ENCODE assay signal across 25 cellular contexts in the genomic region with DNA sequence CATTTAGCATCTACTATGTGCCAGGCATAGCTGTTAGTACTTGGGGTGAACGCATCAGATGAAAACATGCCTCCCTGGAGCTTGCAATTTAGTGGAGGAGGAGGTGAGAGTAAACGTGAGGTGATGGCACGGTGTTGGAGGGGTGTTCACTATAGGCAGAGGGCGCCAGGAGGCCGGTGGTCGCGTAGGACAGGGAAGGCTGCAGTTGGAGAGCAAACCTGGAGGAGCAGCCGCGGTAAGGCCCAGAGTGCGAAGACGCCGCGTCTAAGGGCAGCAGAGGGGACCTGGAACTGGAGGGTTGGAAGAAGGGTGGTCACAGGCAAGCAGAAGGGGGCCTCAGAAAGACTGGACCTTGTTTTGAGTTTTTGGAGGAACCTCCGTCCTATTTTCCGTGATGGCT. TPM values are rescaled to one million over a fixed set of nuclear protein-coding genes. Genes with fewer than 3 reads are reported as not detected.
A peak's percentile ranks its signal among the peaks of the same experiment; 100 is the strongest.
DNase-seq lines count a peak whose midpoint lies in the region; ATAC-seq, FAIRE-seq and TF ChIP-seq lines count a peak whose summit lies in the region.
"Had no signal": no experiment of that assay in that cellular context is flagged by ENCODE, and none has a peak within 500 bp of the region (broad histone marks: within the 10 kb centered on the region; RNA-seq: fewer than 3 reads in every experiment).

No MANE protein-coding gene starts in this region.

- H3K27ac ChIP-seq in CD4-positive, alpha-beta memory T cell (ENCODE audit: low read depth, low read length) = no peak overlapping the region
- H3K27ac ChIP-seq in GM23338 (ENCODE audit: low read depth) (no peak overlapping the region), H1 (ENCODE audit: low read depth, low read length) (no peak overlapping the region)
- H3K27ac ChIP-seq: cardiac muscle cell, pancreas, SK-N-MC, testis had no signal

- H3K36me3 Mint-ChIP-seq in CD4-positive, alpha-beta memory T cell = no peaks in the 10 kb centered on the region
- H3K36me3 Mint-ChIP-seq in GM23338 (ENCODE audit: low read depth) (no peaks in the 10 kb centered on the region), neural crest cell (ENCODE audit: low read depth) (peaks cover under 1% of the 10 kb centered on the region)
- H3K36me3 Mint-ChIP-seq: CD4-positive, CD25-positive, alpha-beta regulatory T cell had no signal

- intact Hi-C loops in CD4-positive, alpha-beta memory T cell (cut with micrococcal nuclease) = no loop called here

- CTCF ChIA-PET in CD4-positive, alpha-beta memory T cell (lab: Charles Lee; ENCODE audit: partially characterized antibody) = interaction anchor here (1.7 kb wide), 1 partner anchor 53 kb away, joined by 4 read pairs; no protein-coding TSS in a partner anchor
- CTCF ChIA-PET in H1 (lab: Charles Lee; ENCODE audit: partially characterized antibody) = interaction anchor here (0.6 to 3.9 kb wide), 8 partner anchors 9 to 69 kb away, joined by 3 to 23 read pairs (median 3); a partner anchor contains a TSS

- 0 out of 2 replicates have a peak, but pooled peaks cover 6% of the 10 kb centered on the region for H3K9me2 ChIP-seq in GM23338 (ENCODE audit: insufficient read depth)

- no peak overlapping the region for H2BK12ac ChIP-seq in H1 (ENCODE audit: low read depth, low read length)

- no peak overlapping the region for H3K27ac Mint-ChIP-seq in CD4-positive, alpha-beta memory T cell
- H3K27ac Mint-ChIP-seq in GM23338 (no peak overlapping the region), neural crest cell (ENCODE audit: unreplicated experiment) (no peak overlapping the region)

- H3K4me1 ChIP-seq in CD4-positive, alpha-beta memory T cell (ENCODE audit: insufficient read depth, low read length) = peaks cover 12% of the 10 kb centered on the region
- H3K4me1 ChIP-seq in GM23338 (ENCODE audit: insufficient read depth) (peaks cover 12% of the 10 kb centered on the region; the same call in 1 of the 2 replicates), H1 (replicated peaks in 1 of 4; ENCODE audit: control insufficient read depth in 3 of 4, insufficient read depth in 4 of 4, low read length in 3 of 4) (peaks cover 0 to 11% (median 2%) of the 10 kb centered on the region in 4 experiments; a peak in 5 of 7 replicates)

- no peak for FAIRE-seq in H1 (lab: Jason Lieb, UNC)
- FAIRE-seq: HTR-8/SVneo, kidney, pancreas had no signal

- TF ChIP-seq POLR2A in H1 (IDR thresholded peaks at IDR 0.05; ENCODE audit: control extremely low read depth in 1 of 2, low read depth in 2 of 2, low read length in 2 of 2) = no peak

- no peak for TF ChIP-seq EP300 in H1 (IDR thresholded peaks at IDR 0.05; ENCODE audit: borderline replicate concordance in 1 of 2, low read depth in 2 of 2, low read length in 2 of 2)

- no peak overlapping the region for H4K91ac ChIP-seq in H1 (replicated peaks; ENCODE audit: insufficient read length, low read length)

- H2BK5ac ChIP-seq in H1 (ENCODE audit: low read depth, low read length) = no peak overlapping the region

- H3K4me3 Mint-ChIP-seq in CD4-positive, alpha-beta memory T cell = peak overlapping the region in 6 of 8 donors; percentile 11 to 49 (median 40)
- H3K4me3 Mint-ChIP-seq in GM23338 (peak overlapping the region; percentile 77), neural crest cell (peak overlapping the region; percentile 87)

- H3K4ac ChIP-seq in H1 (replicated peaks; ENCODE audit: insufficient read length, low read depth, low read length) = no peak overlapping the region

- H3K27me3 Mint-ChIP-seq in CD4-positive, alpha-beta memory T cell = peaks cover 33 to 34% of the 10 kb centered on the region in 2 donors
- H3K27me3 Mint-ChIP-seq in GM23338 (ENCODE audit: insufficient read depth, low read depth, poor library complexity) = peaks cover 51% of the 10 kb centered on the region
- H3K27me3 Mint-ChIP-seq in neural crest cell (ENCODE audit: low read depth) = peaks cover 5% of the 10 kb centered on the region

- H3K23me2 ChIP-seq in H1 (ENCODE audit: low read depth, low read length) = peaks cover 8% of the 10 kb centered on the region

- no peak overlapping the region for H2BK120ac ChIP-seq in H1 (replicated peaks; ENCODE audit: low read depth, low read length)

- H2AFZ ChIP-seq in GM23338 (no peak overlapping the region; the same call in 1 of the 2 replicates), H1 (ENCODE audit: low read length) (no peak overlapping the region)

- no peak overlapping the region for H3K4me3 ChIP-seq in CD4-positive, alpha-beta memory T cell (ENCODE audit: low read length in 2 of 2)
- H3K4me3 ChIP-seq in GM23338 (peak overlapping the region; percentile 75), H1 (ENCODE audit: extremely low read depth in 1 of 4, insufficient read depth in 2 of 4, low read depth in 3 of 4, low read length in 4 of 4) (peak overlapping the region in 3 of 4 experiments; percentile 20 to 71 (median 31); a peak in 3 of 8 replicates)
- H3K4me3 ChIP-seq: SK-N-MC had no signal

- H3K79me2 ChIP-seq in GM23338 (replicated peaks; ENCODE audit: insufficient read depth) (no peaks in the 10 kb centered on the region), H1 (ENCODE audit: control insufficient read depth in 1 of 2, insufficient read depth in 2 of 2, low read length in 2 of 2) (no peaks in the 10 kb centered on the region)

- no peak overlapping the region for H3K56ac ChIP-seq in H1 (replicated peaks; ENCODE audit: insufficient read length, low read depth, low read length)

- H3F3A ChIP-seq in GM23338 (replicated peaks; ENCODE audit: low read depth) = no peaks in the 10 kb centered on the region; the same call in none of the 2 replicates

- TF ChIP-seq RAD21 in H1 (IDR thresholded peaks at IDR 0.05 in 1 of 2, conservative IDR thresholded peaks at IDR 0.05 in 1 of 2; ENCODE audit: low read depth in 2 of 2, low read length in 2 of 2) = peak; percentile 12 to 33; a peak in 2 of 4 replicates

- TF ChIP-seq CTCF in GM23338 (conservative IDR thresholded peaks at IDR 0.05; ENCODE audit: low read depth in 2 of 2) (peak in 1 of 2 experiments; percentile 57; a peak in 2 of 4 replicates), H1 (IDR thresholded peaks at IDR 0.05; ENCODE audit: control extremely low read depth in 1 of 3, insufficient read depth in 1 of 3, low read depth in 1 of 3, low read length in 3 of 3) (peak; percentile 22 to 38 (median 33); a peak in 3 of 4 replicates), neural crest cell (conservative IDR thresholded peaks at IDR 0.05) (no peak)

- H2AK5ac ChIP-seq in H1 (ENCODE audit: low read depth, low read length) = no peak overlapping the region

- no peak overlapping the region for H2BK20ac ChIP-seq in H1 (ENCODE audit: low read length)

- WGBS in H1 (ENCODE audit: extremely low coverage in 1 of 2, insufficient coverage in 1 of 2, insufficient read length in 1 of 2, insufficient replicate concordance in 2 of 2, low coverage in 1 of 2, low lambda C conversion rate in 2 of 2, missing lambda C conversion rate in 1 of 2), 2 experiments = 28% methylated on average over 15 of the region's 15 CpGs; no CpG with 5 or more reads in 1 of the 2 experiments

- no peaks in the 10 kb centered on the region for H3K9me3 ChIP-seq in CD4-positive, alpha-beta memory T cell (ENCODE audit: control insufficient read depth in 1 of 2, low read length in 2 of 2)
- H3K9me3 ChIP-seq in H1 (ENCODE audit: insufficient read depth in 2 of 2, low read depth in 1 of 2, low read length in 1 of 2) = no peaks in the 10 kb centered on the region
- H3K9me3 ChIP-seq: pancreas, testis had no signal

- H3K23ac ChIP-seq in H1 (ENCODE audit: insufficient read length) = no peak overlapping the region

- no peak overlapping the region for H3K14ac ChIP-seq in H1 (ENCODE audit: insufficient read length)

- no peak overlapping the region for H4K8ac ChIP-seq in H1 (ENCODE audit: extremely low read depth, insufficient read depth, low read length)

- H3K4me2 ChIP-seq in GM23338 = peak overlapping the region; percentile 92
- peak overlapping the region; percentile 69 to 71 for H3K4me2 ChIP-seq in H1 (ENCODE audit: insufficient read depth in 1 of 2, low read depth in 2 of 2, low read length in 2 of 2)

- H3K9me3 Mint-ChIP-seq in CD4-positive, alpha-beta memory T cell = no peaks in the 10 kb centered on the region
- H3K9me3 Mint-ChIP-seq in GM23338 (no peaks in the 10 kb centered on the region), neural crest cell (no peaks in the 10 kb centered on the region)

- POLR2A ChIA-PET in CD4-positive, alpha-beta memory T cell (lab: Charles Lee; ENCODE audit: partially characterized antibody) = no interaction called here
- POLR2A ChIA-PET in H1 (lab: Charles Lee; ENCODE audit: partially characterized antibody) = interaction anchor here (0.7 to 7.8 kb wide), 8 partner anchors 8 to 70 kb away, joined by 3 to 82 read pairs (median 4); a partner anchor contains a TSS

- H3K9ac ChIP-seq in H1 (replicated peaks in 1 of 4; ENCODE audit: extremely low read depth in 1 of 4, low read depth in 3 of 4, low read length in 3 of 4) = no peak overlapping the region

- ATAC-seq in GM23338 (peak; percentile 85), HG03565 (IDR thresholded peaks at IDR 0.05; ENCODE audit: unreplicated experiment) (no peak), GM18498 (IDR thresholded peaks at IDR 0.05; ENCODE audit: unreplicated experiment) (no peak)

- H3K4me1 Mint-ChIP-seq in CD4-positive, alpha-beta memory T cell = peaks cover 5 to 21% (median 14%) of the 10 kb centered on the region in 4 donors
- H3K4me1 Mint-ChIP-seq in GM23338 = peaks cover 15% of the 10 kb centered on the region; the same call in 2 of the 3 replicates
- H3K4me1 Mint-ChIP-seq in neural crest cell = peaks cover 24% of the 10 kb centered on the region

- 0 out of 2 replicates have a peak overlapping the region, but pooled peaks have one; percentile 46 for H2BK15ac ChIP-seq in H1 (ENCODE audit: low read length)

- H3K79me1 ChIP-seq in H1 (ENCODE audit: low read depth, low read length) = no peaks in the 10 kb centered on the region

- H3K36me3 ChIP-seq in CD4-positive, alpha-beta memory T cell (ENCODE audit: insufficient read depth, low read length) = no peaks in the 10 kb centered on the region
- no peaks in the 10 kb centered on the region for H3K36me3 ChIP-seq in GM23338 (ENCODE audit: insufficient read depth)
- H3K36me3 ChIP-seq in H1 (ENCODE audit: control insufficient read depth in 2 of 4, insufficient read depth in 4 of 4, low read length in 3 of 4) = no peaks in the 10 kb centered on the region
- H3K36me3 ChIP-seq: cardiac muscle cell, pancreas had no signal

- H3K27me3 ChIP-seq in CD4-positive, alpha-beta memory T cell (ENCODE audit: insufficient read depth, low read length) = peaks cover 17% of the 10 kb centered on the region
- peaks cover 80% of the 10 kb centered on the region for H3K27me3 ChIP-seq in GM23338 (ENCODE audit: insufficient read depth)
- peaks cover 10 to 67% (median 46%) of the 10 kb centered on the region in 4 experiments for H3K27me3 ChIP-seq in H1 (replicated peaks in 1 of 4; ENCODE audit: control insufficient read depth in 3 of 4, extremely low read depth in 1 of 4, insufficient read depth in 3 of 4, low read length in 3 of 4)
- H3K27me3 ChIP-seq: testis had no signal

- no peak for DNase-seq in CD4-positive, alpha-beta memory T cell
- DNase-seq in GM23338 (ENCODE audit: low spot score) = peak; percentile 75
- no peak for DNase-seq in H1 (ENCODE audit: low read depth in 1 of 2, low spot score in 2 of 2)
- no peak for DNase-seq in neural crest cell (ENCODE audit: low read depth, low spot score)
- DNase-seq in NOMO-1 treated with DMSO at 0.1 percent for 48 hours (lab: John Stamatoyannopoulos, UW; ENCODE audit: unreplicated experiment) = no peak
- DNase-seq: activated CD4-positive, CD25-positive, alpha-beta regulatory T cell treated with anti-CD3 and anti-CD28 coated beads, Interleukin-2, amount 50 U/mL, for 72 hours; activated gamma-delta T cell; amniotic stem cell; CD4-positive, CD25-positive, alpha-beta regulatory T cell; HCEC 1CT; kidney; NCI-H1105 treated with DMSO at 0.1 percent for 48 hours; NCI-H2081 treated with DMSO at 0.1 percent for 48 hours; NCI-H446; NK-92 treated with Interleukin-12 subunit alpha and Interleukin-12 subunit beta, amount 100 ng/mL, for 24 hours; pancreas had no signal

- H3K18ac ChIP-seq in H1 (ENCODE audit: extremely low read depth, low read length) = no peak overlapping the region

- H4K20me1 ChIP-seq in GM23338 (replicated peaks; ENCODE audit: insufficient read depth) = 0 out of 2 replicates have a peak, but pooled peaks cover 3% of the 10 kb centered on the region
- no peaks in the 10 kb centered on the region for H4K20me1 ChIP-seq in H1 (replicated peaks in 1 of 2; ENCODE audit: control insufficient read depth in 1 of 2, insufficient read depth in 2 of 2, low read length in 2 of 2)

- H4K5ac ChIP-seq in H1 (ENCODE audit: insufficient read length, low read depth, low read length) = no peak overlapping the region

RNA-seq across cellular contexts. Expression of a gene that starts 30.2 kb away (rescaled TPM):
- under 1 TPM; 0.69 to 0.76 TPM for total RNA-seq in CD4-positive, alpha-beta memory T cell
- polyA plus RNA-seq in CD4-positive, alpha-beta memory T cell = under 1 TPM in 1 of 2 donors, not detected in 1; 0.25 TPM
- total RNA-seq in GM23338 (2014; rRNA removed; shearing (Covaris generic)) = 1.1 and 1.4 TPM in 2 replicates
- polyA plus RNA-seq in GM23338 (2016; fragmentation: Nextera tagmentation; extraction: Ambion mirVana) (0.86 and 1.4 TPM in 2 replicates), H1 (2011; rRNA removed) (1.0 and 1.1 TPM in 2 replicates)
- total RNA-seq in H1 (2021; fragmentation: NEBNext Ultra II Directional; extraction: Animal tissue kit (Norgen Biotek cat#: 25700)) = 2.2 and 2.3 TPM in 2 replicates
- polyA plus RNA-seq in H1 (2011; cell fraction: cytosol; rRNA removed) = 1.0 TPM
- polyA plus RNA-seq in H1 (2011; cell fraction: nucleus; rRNA removed) = 5.9 TPM
- polyA plus RNA-seq in H1 (2012, experiment 1 of 2) = 1.3 to 2.3 TPM (median 1.9 TPM) in 4 replicates
- polyA plus RNA-seq in H1 (2012, experiment 2 of 2) = 0.63 TPM
- 0.97 TPM for polyA plus RNA-seq in H1 (2013, experiment 1 of 2)
- 0.75 TPM for polyA plus RNA-seq in H1 (2013, experiment 2 of 2)
- polyA minus RNA-seq in H1 (2011; rRNA and poly(A)+ RNA removed) = 1.00 and 1.5 TPM in 2 replicates
- not detected for polyA minus RNA-seq in H1 (2011; cell fraction: cytosol; rRNA and poly(A)+ RNA removed)
- 3.3 TPM for polyA minus RNA-seq in H1 (2011; cell fraction: nucleus; rRNA and poly(A)+ RNA removed)
- 4.7 and 6.3 TPM in 2 replicates for total RNA-seq in neural crest cell
- total RNA-seq: dermis microvascular lymphatic vessel endothelial cell, lung microvascular endothelial cell, myocyte had no signal

RNA-seq across cellular contexts. Expression of a gene that starts 40.2 kb away (rescaled TPM):
- total RNA-seq in CD4-positive, alpha-beta memory T cell = 10 to 100 TPM; 56.6 to 61.7 TPM
- 10 to 100 TPM; 11.0 to 26.2 TPM for polyA plus RNA-seq in CD4-positive, alpha-beta memory T cell
- total RNA-seq in GM23338 (2014; rRNA removed; shearing (Covaris generic)) = 37.2 and 41.2 TPM in 2 replicates
- polyA plus RNA-seq in GM23338 (2016; fragmentation: Nextera tagmentation; extraction: Ambion mirVana) = 16.2 and 17.5 TPM in 2 replicates
- total RNA-seq in H1 (2021; fragmentation: NEBNext Ultra II Directional; extraction: Animal tissue kit (Norgen Biotek cat#: 25700)) = 31.3 and 32.1 TPM in 2 replicates
- polyA plus RNA-seq in H1 (2011; rRNA removed) = 11.1 and 19.6 TPM in 2 replicates
- 15.2 TPM for polyA plus RNA-seq in H1 (2011; cell fraction: cytosol; rRNA removed)
- polyA plus RNA-seq in H1 (2011; cell fraction: nucleus; rRNA removed) = 41.2 TPM
- polyA plus RNA-seq in H1 (2012, experiment 1 of 2) = 20.6 to 26.0 TPM (median 22.5 TPM) in 4 replicates
- 18.9 TPM for polyA plus RNA-seq in H1 (2012, experiment 2 of 2)
- 15.4 TPM for polyA plus RNA-seq in H1 (2013, experiment 1 of 2)
- polyA plus RNA-seq in H1 (2013, experiment 2 of 2) = 15.5 TPM
- 18.6 and 18.8 TPM in 2 replicates for polyA minus RNA-seq in H1 (2011; rRNA and poly(A)+ RNA removed)
- 17.7 TPM for polyA minus RNA-seq in H1 (2011; cell fraction: cytosol; rRNA and poly(A)+ RNA removed)
- 32.8 TPM for polyA minus RNA-seq in H1 (2011; cell fraction: nucleus; rRNA and poly(A)+ RNA removed)
- total RNA-seq in neural crest cell = 38.4 and 45.3 TPM in 2 replicates

RNA-seq across cellular contexts. Expression of a gene that starts 40.3 kb away (rescaled TPM):
- 10 to 100 TPM; 67.4 to 73.4 TPM for total RNA-seq in CD4-positive, alpha-beta memory T cell
- 10 to 100 TPM; 15.3 to 46.4 TPM for polyA plus RNA-seq in CD4-positive, alpha-beta memory T cell
- 55.3 and 59.3 TPM in 2 replicates for total RNA-seq in GM23338 (2014; rRNA removed; shearing (Covaris generic))
- 24.8 and 28.7 TPM in 2 replicates for polyA plus RNA-seq in GM23338 (2016; fragmentation: Nextera tagmentation; extraction: Ambion mirVana)
- total RNA-seq in H1 (2021; fragmentation: NEBNext Ultra II Directional; extraction: Animal tissue kit (Norgen Biotek cat#: 25700)) = 111 and 113 TPM in 2 replicates
- polyA plus RNA-seq in H1 (2011; rRNA removed) = 47.0 and 75.6 TPM in 2 replicates
- 50.1 TPM for polyA plus RNA-seq in H1 (2011; cell fraction: cytosol; rRNA removed)
- 42.7 TPM for polyA plus RNA-seq in H1 (2011; cell fraction: nucleus; rRNA removed)
- 50.8 to 75.3 TPM (median 67.3 TPM) in 4 replicates for polyA plus RNA-seq in H1 (2012, experiment 1 of 2)
- polyA plus RNA-seq in H1 (2012, experiment 2 of 2) = 58.5 TPM
- 30.0 TPM for polyA plus RNA-seq in H1 (2013, experiment 1 of 2)
- 30.1 TPM for polyA plus RNA-seq in H1 (2013, experiment 2 of 2)
- polyA minus RNA-seq in H1 (2011; rRNA and poly(A)+ RNA removed) = 25.9 and 34.8 TPM in 2 replicates
- polyA minus RNA-seq in H1 (2011; cell fraction: cytosol; rRNA and poly(A)+ RNA removed) = 39.0 TPM
- 15.2 TPM for polyA minus RNA-seq in H1 (2011; cell fraction: nucleus; rRNA and poly(A)+ RNA removed)
- 117 and 129 TPM in 2 replicates for total RNA-seq in neural crest cell

Comparison
In these comparisons a context has a peak if more than half of its experiments do, and no peak if none do; other contexts are left out.
1. H3K4me3 ChIP-seq: peak in GM23338 (single experiment) and H1 (3 of 4); none in CD4-positive, alpha-beta memory T cell (0 of 2).
2. Peak in every context shown above with its lines, with median percentiles within 50 percentile points of each other: H3K4me3 Mint-ChIP-seq.